Comparison of ENCODE assay signal across 23 cellular contexts in the genomic region with DNA sequence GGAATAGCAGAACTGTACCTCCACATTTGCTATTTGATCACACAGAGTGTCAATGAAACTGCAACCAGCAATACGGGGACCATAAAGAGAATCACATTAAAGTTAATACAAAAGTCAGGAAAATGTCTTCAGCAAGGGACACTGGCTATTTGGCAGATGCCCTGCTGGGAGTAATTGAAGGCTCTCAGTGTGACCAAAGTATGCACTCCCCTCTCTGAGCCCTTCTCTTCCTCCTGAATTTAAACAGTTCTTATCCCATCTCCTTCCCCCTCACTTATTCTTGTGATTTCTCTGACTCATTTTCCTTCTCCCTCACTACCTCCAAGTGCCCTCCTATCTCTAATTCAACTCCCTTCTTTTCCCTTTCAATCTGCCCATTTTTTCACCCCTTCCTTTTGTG.
"Had no signal": no experiment of that assay in that cellular context is flagged by ENCODE, and none has a peak within 500 bp of the region (broad histone marks: within the 10 kb centered on the region; RNA-seq: fewer than 3 reads in every experiment).

No MANE protein-coding gene starts in this region.

- H3K4me3 Mint-ChIP-seq: naive thymus-derived CD8-positive, alpha-beta T cell; natural killer cell treated with Interleukin-12 subunit alpha and Interleukin-12 subunit beta and Interleukin-15 and Interleukin-18, amount 100 ng/mL, for 72 hours; nephron progenitor cell; neural crest cell; stimulated activated effector memory CD8-positive, alpha-beta T cell treated with anti-CD3 and anti-CD28 coated beads, Interleukin-12 subunit alpha, Interleukin-12 subunit beta, amount 100 ng/mL, for 72 hours; stimulated activated naive B cell treated with anti-CD40 and anti-IgM and Interleukin-4, amounts not matched to agents 10 μg/mL and 1 μg/mL and 100 μg/mL, for 72 hours; stimulated activated naive CD8-positive, alpha-beta T cell treated with anti-CD3 and anti-CD28 coated beads, Interleukin-15, Interleukin-2, amounts not matched to agents 100 ng/mL and 50 ng/mL, for 24 hours had no signal

- H3K27ac Mint-ChIP-seq: naive thymus-derived CD8-positive, alpha-beta T cell; natural killer cell treated with Interleukin-12 subunit alpha and Interleukin-12 subunit beta and Interleukin-15 and Interleukin-18, amount 100 ng/mL, for 72 hours; nephron progenitor cell; stimulated activated effector memory CD8-positive, alpha-beta T cell treated with anti-CD3 and anti-CD28 coated beads, Interleukin-12 subunit alpha, Interleukin-12 subunit beta, amount 100 ng/mL, for 72 hours; stimulated activated naive B cell treated with anti-CD40 and anti-IgM and Interleukin-4, amounts not matched to agents 10 μg/mL and 1 μg/mL and 100 μg/mL, for 72 hours; stimulated activated naive CD8-positive, alpha-beta T cell treated with anti-CD3 and anti-CD28 coated beads, Interleukin-15, Interleukin-2, amounts not matched to agents 100 ng/mL and 50 ng/mL, for 24 hours had no signal

- ATAC-seq: naive thymus-derived CD8-positive, alpha-beta T cell; natural killer cell treated with Interleukin-12 subunit alpha and Interleukin-12 subunit beta and Interleukin-15 and Interleukin-18, amount 100 ng/mL, for 72 hours; psoas muscle; right cardiac atrium; right lobe of liver; stimulated activated effector memory CD8-positive, alpha-beta T cell treated with anti-CD3 and anti-CD28 coated beads, Interleukin-12 subunit alpha, Interleukin-12 subunit beta, amount 100 ng/mL, for 72 hours; stimulated activated naive B cell treated with anti-CD40 and anti-IgM and Interleukin-4, amounts not matched to agents 10 μg/mL and 1 μg/mL and 100 μg/mL, for 72 hours had no signal

- H3K36me3 Mint-ChIP-seq: naive thymus-derived CD8-positive, alpha-beta T cell; natural killer cell treated with Interleukin-12 subunit alpha and Interleukin-12 subunit beta and Interleukin-15 and Interleukin-18, amount 100 ng/mL, for 72 hours; stimulated activated effector memory CD8-positive, alpha-beta T cell treated with anti-CD3 and anti-CD28 coated beads, Interleukin-12 subunit alpha, Interleukin-12 subunit beta, amount 100 ng/mL, for 72 hours; stimulated activated naive B cell treated with anti-CD40 and anti-IgM and Interleukin-4, amounts not matched to agents 10 μg/mL and 1 μg/mL and 100 μg/mL, for 72 hours had no signal

- DNase-seq: naive thymus-derived CD8-positive, alpha-beta T cell; nephron progenitor cell; occipital lobe; ovary; psoas muscle; right cardiac atrium; right lobe of liver; sigmoid colon; small intestine; stimulated activated CD4-positive, alpha-beta T cell treated with anti-CD3 and anti-CD28 coated beads, Interleukin-15, amount 100 ng/mL, for 24 hours; stimulated activated CD4-positive, alpha-beta T cell treated with anti-CD3 and anti-CD28 coated beads, Interleukin-2, amount 100 ng/mL, for 24 hours; stimulated activated CD4-positive, alpha-beta T cell treated with anti-CD3 and anti-CD28 coated beads, Interleukin-2, amount 100 ng/mL, for 48 hours; stimulated activated CD4-positive, alpha-beta T cell treated with anti-CD3 and anti-CD28 coated beads, Interleukin-4, amount 100 ng/mL, for 24 hours; stimulated activated naive B cell treated with anti-CD40 and anti-IgM and Interleukin-4, amounts not matched to agents 10 μg/mL and 1 μg/mL and 100 μg/mL, for 72 hours; stimulated activated naive CD4-positive, alpha-beta T cell treated with Interleukin-2 at 50 U/mL for 16 hours; stomach; thyroid gland; trophoblast cell; upper lobe of left lung had no signal

- H3K4me1 Mint-ChIP-seq: stimulated activated effector memory CD8-positive, alpha-beta T cell treated with anti-CD3 and anti-CD28 coated beads, Interleukin-12 subunit alpha, Interleukin-12 subunit beta, amount 100 ng/mL, for 72 hours; stimulated activated naive B cell treated with anti-CD40 and anti-IgM and Interleukin-4, amounts not matched to agents 10 μg/mL and 1 μg/mL and 100 μg/mL, for 72 hours had no signal

- H3K9me3 Mint-ChIP-seq: natural killer cell treated with Interleukin-12 subunit alpha and Interleukin-12 subunit beta and Interleukin-15 and Interleukin-18, amount 100 ng/mL, for 72 hours; neural crest cell; stimulated activated effector memory CD8-positive, alpha-beta T cell treated with anti-CD3 and anti-CD28 coated beads, Interleukin-12 subunit alpha, Interleukin-12 subunit beta, amount 100 ng/mL, for 72 hours; stimulated activated naive CD8-positive, alpha-beta T cell treated with anti-CD3 and anti-CD28 coated beads, Interleukin-15, Interleukin-2, amounts not matched to agents 100 ng/mL and 50 ng/mL, for 24 hours had no signal
